In the genomic region with DNA sequence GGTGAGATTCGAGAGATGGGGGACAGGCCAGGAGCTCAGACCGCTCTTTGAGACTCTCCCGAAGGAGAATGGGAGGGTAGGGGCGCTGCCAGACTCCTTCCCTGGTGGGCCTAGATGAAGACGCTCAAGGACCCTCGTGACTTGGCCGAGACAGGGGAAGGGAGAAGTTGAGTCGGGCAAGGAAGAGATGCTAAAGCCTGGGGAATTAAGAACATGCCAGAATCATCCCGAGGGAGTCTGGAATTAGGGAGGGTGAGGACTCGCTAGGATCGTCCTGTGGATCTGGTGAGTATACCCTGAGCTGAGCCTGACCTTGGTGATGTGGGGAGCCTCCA, we compare ENCODE assay signal across 8 cellular contexts. TPM values are rescaled to one million over a fixed set of nuclear protein-coding genes. Genes with fewer than 3 reads are reported as not detected.
DNase-seq lines count a peak whose midpoint lies in the region; ATAC-seq and TF ChIP-seq lines count a peak whose summit lies in the region.

No MANE protein-coding gene starts in this region.

- H3K9me3 ChIP-seq in SJSA1 (replicated peaks) (no peaks in the 10 kb centered on the region), sigmoid colon (no peaks in the 10 kb centered on the region)

- ATAC-seq in GM21576 (IDR thresholded peaks at IDR 0.05; ENCODE audit: unreplicated experiment), result peak; percentile 7
- no peak for ATAC-seq in GM18517 (IDR thresholded peaks at IDR 0.05; ENCODE audit: unreplicated experiment)

- peak overlapping the region; percentile 92 for H3K27ac ChIP-seq in SJSA1
- no peak overlapping the region for H3K27ac ChIP-seq in sigmoid colon

- 4 to 11% methylated on average over 11 of the region's 11 CpGs for WGBS in sigmoid colon, 2 donors

- no peaks in the 10 kb centered on the region for H3K27me3 ChIP-seq in SJSA1 (replicated peaks)
- H3K27me3 ChIP-seq in sigmoid colon, result no peaks in the 10 kb centered on the region

- H3K4me3 ChIP-seq in SJSA1 (peak overlapping the region; percentile 81), fibroblast of mammary gland (ENCODE audit: control insufficient read depth, low read depth, low read length) (peak overlapping the region; percentile 89), sigmoid colon (peak overlapping the region in 3 of 4 donors; percentile 50 to 61 (median 54))

- TF ChIP-seq EP300 in sigmoid colon (IDR thresholded peaks at IDR 0.05), result no peak

- H3K4me1 ChIP-seq in SJSA1 (replicated peaks), result peaks cover 45% of the 10 kb centered on the region
- peaks cover 0 to 25% (median 15%) of the 10 kb centered on the region in 4 donors for H3K4me1 ChIP-seq in sigmoid colon

- TF ChIP-seq POLR2A in sigmoid colon (IDR thresholded peaks at IDR 0.05), result no peak

- TF ChIP-seq CTCF in fibroblast of mammary gland (conservative IDR thresholded peaks at IDR 0.05; ENCODE audit: control insufficient read depth, insufficient read depth, low read depth, low read length), result no peak
- TF ChIP-seq CTCF in sigmoid colon (IDR thresholded peaks at IDR 0.05), result no peak

- H3K36me3 ChIP-seq in SJSA1 (peaks cover 81% of the 10 kb centered on the region), sigmoid colon (peaks cover 14 to 37% (median 30%) of the 10 kb centered on the region in 4 donors)

- intact Hi-C loops in sigmoid colon (cut with DNase I), result loop anchor here (10.0 kb wide), 1 partner anchor 122 kb away; the partner anchor contains the start of gene PCIF1

- DNase-seq in SJSA1 (ENCODE audit: low read depth in 1 of 2, low spot score in 2 of 2) (no peak), fibroblast of mammary gland (ENCODE audit: low read depth) (no peak), sigmoid colon (no peak), AG08396 (ENCODE audit: low spot score) (no peak), NCI-H510A treated with DMSO at 0.1 percent for 48 hours (lab: John Stamatoyannopoulos, UW) (no peak)
- no peak for DNase-seq in stimulated activated naive CD4-positive, alpha-beta T cell treated with Interleukin-2 at 50 U/mL for 16 hours (lab: John Stamatoyannopoulos, UW)

RNA-seq across cellular contexts. Expression of gene UBE2C, which starts 0.5 kb away (rescaled TPM):
- 187 and 249 TPM in 2 replicates for total RNA-seq in SJSA1 (2014; rRNA removed; shearing (Covaris generic))
- 1 to 10 TPM in 1 of 4 donors, not detected in 3; 3.3 TPM for total RNA-seq in sigmoid colon
- polyA plus RNA-seq in sigmoid colon, result 10 to 100 TPM; 12.6 to 90.3 (median 29.6) TPM

RNA-seq across cellular contexts. Expression of gene TNNC2, which starts 14.1 kb away (rescaled TPM):
- not detected in 2 replicates for total RNA-seq in SJSA1 (2014; rRNA removed; shearing (Covaris generic))
- 1 to 10 TPM in 1 of 4 donors, under 1 TPM in 1, not detected in 2; 0.95 to 1.6 TPM for total RNA-seq in sigmoid colon
- polyA plus RNA-seq in sigmoid colon, result 10 to 100 TPM in 2 of 3 donors, 1 to 10 TPM in 1; 2.9 to 15.6 (median 10.2) TPM

RNA-seq across cellular contexts. Expression of gene SNX21, which starts 20.6 kb away (rescaled TPM):
- 19.7 and 55.0 TPM in 2 replicates for total RNA-seq in SJSA1 (2014; rRNA removed; shearing (Covaris generic))
- total RNA-seq in sigmoid colon, result 10 to 100 TPM; 46.7 to 82.5 (median 52.2) TPM
- 10 to 100 TPM; 10.4 to 16.8 (median 15.2) TPM for polyA plus RNA-seq in sigmoid colon

RNA-seq across cellular contexts. Expression of gene DNTTIP1, which starts 21.2 kb away (rescaled TPM):
- total RNA-seq in SJSA1 (2014; rRNA removed; shearing (Covaris generic)), result 11.1 and 19.2 TPM in 2 replicates
- total RNA-seq in sigmoid colon, result 10 to 100 TPM; 33.0 to 59.9 (median 40.6) TPM
- 100 to 1,000 TPM in 1 of 3 donors, 10 to 100 TPM in 2; 51.9 to 107 (median 71.4) TPM for polyA plus RNA-seq in sigmoid colon

RNA-seq across cellular contexts. Expression of gene WFDC3, which starts 21.3 kb away (rescaled TPM):
- total RNA-seq in SJSA1 (2014; rRNA removed; shearing (Covaris generic)), result not detected in 2 replicates
- total RNA-seq in sigmoid colon, result 1 to 10 TPM in 3 of 4 donors, not detected in 1; 2.9 to 7.7 (median 3.9) TPM
- 10 to 100 TPM in 2 of 3 donors, 1 to 10 TPM in 1; 4.6 to 19.2 (median 13.9) TPM for polyA plus RNA-seq in sigmoid colon

Comparison
In these comparisons a context has a peak if more than half of its experiments do, and no peak if none do; other contexts are left out.
1. RNA of gene UBE2C, which starts 0.5 kb away (total RNA-seq): 187 to 249 TPM in SJSA1; 3.3 TPM in sigmoid colon; every median in the first group is over 10 times any median in the second.
2. Peak in every context shown above with its lines, with median percentiles within 50 percentile points of each other: H3K4me3 ChIP-seq.